In genomic region chr3:170751083-170751893, GRCh38 we compare ENCODE assay signal across 9 cellular contexts.
A peak's percentile ranks its signal among the peaks of the same experiment; 100 is the strongest.
DNase-seq lines count a peak whose midpoint lies in the region; ATAC-seq and TF ChIP-seq lines count a peak whose summit lies in the region.
"Had no signal": no experiment of that assay in that cellular context is flagged by ENCODE, and none has a peak within 500 bp of the region (broad histone marks: within the 10 kb centered on the region; RNA-seq: fewer than 3 reads in every experiment).

No MANE protein-coding gene starts in this region.

- no peaks in the 10 kb centered on the region for H3K27me3 Mint-ChIP-seq in osteocyte (ENCODE audit: unreplicated experiment)

- no peak for TF ChIP-seq POLR2A in erythroblast (IDR thresholded peaks at IDR 0.05; ENCODE audit: low read length)

- TF ChIP-seq CTCF in osteocyte (IDR thresholded peaks at IDR 0.05), result no peak

- peaks cover 9% of the 10 kb centered on the region for H3K9me3 Mint-ChIP-seq in osteocyte (ENCODE audit: unreplicated experiment)
- H3K9me3 Mint-ChIP-seq: T-helper 1 cell treated with Interleukin-12 subunit alpha and Interleukin-12 subunit beta and Interleukin-4 antibody, amounts not matched to agents 30 μg/mL and 1 μg/mL, for 36 hours had no signal

- no peak overlapping the region for H3K4me3 Mint-ChIP-seq in osteocyte (ENCODE audit: unreplicated experiment)
- H3K4me3 Mint-ChIP-seq: T-helper 1 cell treated with Interleukin-12 subunit alpha and Interleukin-12 subunit beta and Interleukin-4 antibody, amounts not matched to agents 30 μg/mL and 1 μg/mL, for 36 hours had no signal

- peaks cover 62% of the 10 kb centered on the region for H3K4me1 Mint-ChIP-seq in osteocyte (ENCODE audit: unreplicated experiment)

- no peak for ATAC-seq in HG02571 (IDR thresholded peaks at IDR 0.05; ENCODE audit: unreplicated experiment)
- no peak for ATAC-seq in HG02981 (IDR thresholded peaks at IDR 0.05; ENCODE audit: unreplicated experiment)

- peaks cover 3% of the 10 kb centered on the region for H3K36me3 Mint-ChIP-seq in osteocyte (ENCODE audit: unreplicated experiment)

- DNase-seq in DMS 273 (lab: John Stamatoyannopoulos, UW; ENCODE audit: unreplicated experiment) (peak; percentile 93), OCI-M1 (lab: John Stamatoyannopoulos, UW) (peak; percentile 68), erythroblast (lab: John Stamatoyannopoulos, UW) (peak; percentile 15 to 66), osteocyte (ENCODE audit: extremely low spot score, unreplicated experiment) (peak; percentile 93), NCI-H345 (lab: John Stamatoyannopoulos, UW) (no peak), GM19240 (ENCODE audit: insufficient read length, low spot score) (no peak)

- H3K27ac Mint-ChIP-seq in osteocyte (ENCODE audit: unreplicated experiment), result peak overlapping the region; percentile 89
- H3K27ac Mint-ChIP-seq: T-helper 1 cell treated with Interleukin-12 subunit alpha and Interleukin-12 subunit beta and Interleukin-4 antibody, amounts not matched to agents 30 μg/mL and 1 μg/mL, for 36 hours had no signal

Comparison
In these comparisons a context has a peak if more than half of its experiments do, and no peak if none do; other contexts are left out.
1. DNase-seq: peak in DMS 273 (single experiment), OCI-M1 (single experiment), erythroblast (2 of 2) and osteocyte (single experiment); none in NCI-H345 (single experiment) and GM19240 (single experiment).